Comparison of ENCODE assay signal across 8 cellular contexts in the genomic region with DNA sequence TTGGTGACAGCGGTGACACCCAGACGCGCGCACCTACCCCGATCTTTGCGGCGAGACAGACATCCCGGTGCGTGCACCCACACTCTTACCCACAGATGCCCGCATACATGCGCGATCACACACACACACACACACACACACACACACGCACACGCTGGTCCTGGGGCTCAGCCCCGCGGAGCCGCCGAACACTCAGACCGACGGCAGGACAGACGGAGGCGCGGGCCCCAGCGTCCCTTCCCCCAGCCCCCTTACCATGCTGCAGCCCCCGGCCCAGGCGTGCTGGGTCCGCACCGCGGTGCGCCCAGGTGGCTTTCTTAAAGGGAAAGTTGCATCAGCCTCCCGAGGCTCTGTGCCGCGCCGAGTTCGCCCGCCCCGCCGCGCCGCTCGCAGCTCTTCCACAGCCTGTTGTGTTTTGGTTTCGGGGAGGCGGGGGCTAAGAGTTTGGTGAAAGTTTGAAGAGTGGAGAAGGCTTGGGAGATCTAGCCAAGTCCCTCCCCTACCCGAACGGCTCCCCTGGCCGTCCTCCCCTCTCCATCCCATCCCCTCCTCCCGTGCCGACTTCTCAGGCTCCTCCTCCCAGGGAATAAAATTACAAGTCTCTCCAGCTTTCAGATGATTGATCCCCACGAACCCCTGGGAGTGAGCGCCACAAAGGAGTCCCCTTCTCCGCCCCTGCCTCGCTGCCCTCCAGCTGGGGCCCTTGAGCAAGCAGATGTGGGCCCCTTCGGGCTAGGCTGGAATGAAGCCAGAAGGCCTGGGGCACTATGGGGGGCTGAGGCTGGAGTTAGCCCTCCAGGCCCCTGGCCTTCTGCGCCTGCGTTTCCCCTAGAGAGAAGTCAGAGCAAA. TPM values are rescaled to one million over a fixed set of nuclear protein-coding genes. Genes with fewer than 3 reads are reported as not detected.
DNase-seq lines count a peak whose midpoint lies in the region; TF ChIP-seq lines count a peak whose summit lies in the region.

Gene SLC6A9 (minus strand): TSS at position 412 of the 849 bp plus-strand sequence. CDS start 7,185 bp downstream, outside the sequence.

- H3K27ac ChIP-seq in fibroblast of lung (ENCODE audit: insufficient read depth, low read length) (peak within 1 kb of the TSS; percentile 40), neural cell (ENCODE audit: low read length) (peak within 1 kb of the TSS; percentile 75), thymus (ENCODE audit: low read depth) (no peak within 1 kb of the TSS)

- no peak for TF ChIP-seq EP300 in neural cell (conservative IDR thresholded peaks at IDR 0.05; ENCODE audit: poor library complexity, severe bottlenecking)

- peak; percentile 63 for DNase-seq in GM04504 (ENCODE audit: low read depth)
- DNase-seq in NCI-H510A treated with DMSO at 0.1 percent for 48 hours (lab: John Stamatoyannopoulos, UW), result peak; percentile 97
- DNase-seq in activated T-cell treated with anti-CD3 and anti-CD28 coated beads, Interleukin-2, amount 50 U/mL, for 48 hours, result peak; percentile 66 to 67
- peak; percentile 81 to 87 for DNase-seq in fibroblast of lung (ENCODE audit: low read depth in 2 of 2)
- DNase-seq in NCI-H2196 (lab: John Stamatoyannopoulos, UW; ENCODE audit: unreplicated experiment), result no peak
- no peak for DNase-seq in MV-4-11 (lab: John Stamatoyannopoulos, UW)

- peak within 1 kb of the TSS; percentile 51 to 76 (median 72) for H3K4me3 ChIP-seq in fibroblast of lung (replicated peaks in 1 of 4; ENCODE audit: control extremely low read depth in 1 of 4, insufficient read depth in 1 of 4, low read depth in 3 of 4, low read length in 4 of 4)
- peak within 1 kb of the TSS; percentile 99 for H3K4me3 ChIP-seq in neural cell (ENCODE audit: low read length)
- H3K4me3 ChIP-seq in thymus (ENCODE audit: low read length), result peak within 1 kb of the TSS; percentile 78

- H3K4me2 ChIP-seq in fibroblast of lung (ENCODE audit: extremely low read depth, insufficient read depth, low read length) (peak within 1 kb of the TSS; percentile 76), neural cell (ENCODE audit: low read length) (peak within 1 kb of the TSS; percentile 68)

- H3K4me1 ChIP-seq in fibroblast of lung (ENCODE audit: control insufficient read depth, extremely low read depth, insufficient read depth, low read length) (peaks cover 15% of the 10 kb centered on the region), thymus (ENCODE audit: control insufficient read depth, insufficient read depth, low read length) (peaks cover 5% of the 10 kb centered on the region)

- WGBS in thymus, result 12% methylated on average over 55 of the region's 55 CpGs

- H3K79me2 ChIP-seq in fibroblast of lung (ENCODE audit: control insufficient read depth, insufficient read depth, low read length), result no peaks in the 10 kb centered on the region
- H3K79me2 ChIP-seq in neural cell (replicated peaks; ENCODE audit: insufficient read depth, low read length), result no peaks in the 10 kb centered on the region

- H3K9ac ChIP-seq in fibroblast of lung (ENCODE audit: insufficient read depth, low read length), result peak within 1 kb of the TSS; percentile 54
- peak within 1 kb of the TSS; percentile 90 for H3K9ac ChIP-seq in neural cell (ENCODE audit: low read length)

- no peaks in the 10 kb centered on the region for H3F3A ChIP-seq in neural cell (ENCODE audit: insufficient read depth, low read length, poor library complexity, severe bottlenecking)

- no peaks in the 10 kb centered on the region for H3K9me2 ChIP-seq in neural cell (ENCODE audit: insufficient read depth, low read length)

- no peaks in the 10 kb centered on the region for H3K27me3 ChIP-seq in fibroblast of lung (ENCODE audit: control insufficient read depth, insufficient read depth, low read length)
- H3K27me3 ChIP-seq in neural cell (ENCODE audit: insufficient read depth, low read depth, low read length), result no peaks in the 10 kb centered on the region
- H3K27me3 ChIP-seq in thymus (ENCODE audit: control insufficient read depth, insufficient read depth), result peaks cover 8% of the 10 kb centered on the region

- no peak for TF ChIP-seq CTCF in fibroblast of lung (conservative IDR thresholded peaks at IDR 0.05 in 1 of 2, IDR thresholded peaks at IDR 0.05 in 1 of 2; ENCODE audit: low read depth in 1 of 2, low read length in 2 of 2)
- no peak for TF ChIP-seq CTCF in neural cell (IDR thresholded peaks at IDR 0.05; ENCODE audit: poor library complexity, severe bottlenecking)

- H4K20me1 ChIP-seq in fibroblast of lung (ENCODE audit: control insufficient read depth, extremely low read depth, insufficient read depth, low read length), result no peaks in the 10 kb centered on the region
- no peaks in the 10 kb centered on the region for H4K20me1 ChIP-seq in neural cell (ENCODE audit: insufficient read depth)

- H3K9me3 ChIP-seq in fibroblast of lung (ENCODE audit: control insufficient read depth, insufficient read depth, low read depth, low read length) (no peaks in the 10 kb centered on the region), neural cell (ENCODE audit: low read length) (no peaks in the 10 kb centered on the region), thymus (ENCODE audit: control insufficient read depth) (no peaks in the 10 kb centered on the region)

- H2AFZ ChIP-seq in fibroblast of lung (ENCODE audit: low read length) (peak within 1 kb of the TSS; percentile 43), neural cell (ENCODE audit: low read depth, low read length) (peak within 1 kb of the TSS; percentile 73)

- no peak for TF ChIP-seq RAD21 in neural cell (conservative IDR thresholded peaks at IDR 0.05)

- H3K36me3 ChIP-seq in fibroblast of lung (ENCODE audit: control insufficient read depth, insufficient read depth, low read length), result no peaks in the 10 kb centered on the region
- H3K36me3 ChIP-seq in neural cell (ENCODE audit: insufficient read depth, low read length), result no peaks in the 10 kb centered on the region
- H3K36me3 ChIP-seq in thymus (ENCODE audit: control insufficient read depth, insufficient read depth), result no peaks in the 10 kb centered on the region

TF ChIP-seq in neural cell, 6 proteins besides CTCF, POLR2A, EP300 and RAD21:
- TF ChIP-seq TAF1 (IDR thresholded peaks at IDR 0.05; ENCODE audit: low read depth), result no peak
- TF ChIP-seq MXI1 (conservative IDR thresholded peaks at IDR 0.05; ENCODE audit: poor library complexity, severe bottlenecking), result peak; percentile 51
- no peak for TF ChIP-seq SMC3 (conservative IDR thresholded peaks at IDR 0.05; ENCODE audit: poor library complexity)
TF ChIP-seq in neural cell: peak in this region for 1.

RNA-seq across cellular contexts. Expression of gene SLC6A9, which starts in this region (rescaled TPM):
- 13.6 and 19.5 TPM in 2 replicates for total RNA-seq in fibroblast of lung
- polyA plus RNA-seq in fibroblast of lung (3.3 and 3.4 TPM in 2 replicates), neural cell (1.3 and 1.6 TPM in 2 replicates), thymus (0.82 TPM)
- 5.4 and 7.3 TPM in 2 replicates for polyA plus RNA-seq in fibroblast of lung (2012)
- polyA minus RNA-seq in fibroblast of lung (ENCODE audit: low replicate concordance) (16.0 and 30.7 TPM in 2 replicates), neural cell (3.4 and 4.1 TPM in 2 replicates)

Comparison
In these comparisons a context has a peak if more than half of its experiments do, and no peak if none do; other contexts are left out.
1. DNase-seq: peak in GM04504 (single experiment), NCI-H510A treated with DMSO at 0.1 percent for 48 hours (single experiment), activated T-cell treated with anti-CD3 and anti-CD28 coated beads, Interleukin-2, amount 50 U/mL, for 48 hours (2 of 2) and fibroblast of lung (2 of 2); none in NCI-H2196 (single experiment) and MV-4-11 (single experiment).
2. Peak in every context shown above with its lines, with median percentiles within 50 percentile points of each other: H3K4me3 ChIP-seq.